Comparison of ENCODE assay signal across 16 cellular contexts in genomic region chr4:133921280-133922195, GRCh38.
DNase-seq lines count a peak whose midpoint lies in the region; ATAC-seq and TF ChIP-seq lines count a peak whose summit lies in the region.
"Had no signal": no experiment of that assay in that cellular context is flagged by ENCODE, and none has a peak within 500 bp of the region (broad histone marks: within the 10 kb centered on the region; RNA-seq: fewer than 3 reads in every experiment).

No MANE protein-coding gene starts in this region.

- TF ChIP-seq CTCF in fibroblast of mammary gland (conservative IDR thresholded peaks at IDR 0.05; ENCODE audit: control insufficient read depth, insufficient read depth, low read depth, low read length), result peak; percentile 28

- ATAC-seq in GM21447 (IDR thresholded peaks at IDR 0.05; ENCODE audit: unreplicated experiment) (no peak), HG03521 (IDR thresholded peaks at IDR 0.05; ENCODE audit: unreplicated experiment) (no peak)
- ATAC-seq in activated CD4-positive, alpha-beta T cell treated with anti-CD3 and anti-CD28 coated beads for 36 hours, result no peak
- ATAC-seq: lower lobe of right lung; stimulated activated memory B cell treated with anti-CD40 and anti-IgM and Interleukin-4, amounts not matched to agents 10 μg/mL and 1 μg/mL and 100 μg/mL, for 72 hours had no signal

- H3K4me3 Mint-ChIP-seq in activated CD4-positive, alpha-beta T cell treated with anti-CD3 and anti-CD28 coated beads for 36 hours, result no peak overlapping the region
- H3K4me3 Mint-ChIP-seq: CD14-positive monocyte; stimulated activated memory B cell treated with anti-CD40 and anti-IgM and Interleukin-4, amounts not matched to agents 10 μg/mL and 1 μg/mL and 100 μg/mL, for 72 hours had no signal

- H3K27me3 ChIP-seq in H7 (ENCODE audit: control insufficient read depth, insufficient read depth, low read length), result no peaks in the 10 kb centered on the region

- POLR2A ChIA-PET in activated CD4-positive, alpha-beta T cell treated with anti-CD3 and anti-CD28 coated beads for 36 hours (lab: Charles Lee), result no interaction called here

- no peaks in the 10 kb centered on the region for H3K4me1 Mint-ChIP-seq in activated CD4-positive, alpha-beta T cell treated with anti-CD3 and anti-CD28 coated beads for 36 hours
- H3K4me1 Mint-ChIP-seq: CD14-positive monocyte; stimulated activated memory B cell treated with anti-CD40 and anti-IgM and Interleukin-4, amounts not matched to agents 10 μg/mL and 1 μg/mL and 100 μg/mL, for 72 hours had no signal

- CTCF ChIA-PET in activated CD4-positive, alpha-beta T cell treated with anti-CD3 and anti-CD28 coated beads for 36 hours (lab: Charles Lee), result no interaction called here

- H3K36me3 Mint-ChIP-seq in activated CD4-positive, alpha-beta T cell treated with anti-CD3 and anti-CD28 coated beads for 36 hours (ENCODE audit: low read depth), result no peaks in the 10 kb centered on the region
- H3K36me3 Mint-ChIP-seq: CD14-positive monocyte; stimulated activated memory B cell treated with anti-CD40 and anti-IgM and Interleukin-4, amounts not matched to agents 10 μg/mL and 1 μg/mL and 100 μg/mL, for 72 hours had no signal

- H3K4me3 ChIP-seq in H7 (ENCODE audit: insufficient read depth, low read depth, low read length), result no peak overlapping the region
- no peak overlapping the region for H3K4me3 ChIP-seq in fibroblast of mammary gland (ENCODE audit: control insufficient read depth, low read depth, low read length)
- H3K4me3 ChIP-seq: lower lobe of right lung had no signal

- peaks cover 3% of the 10 kb centered on the region for H3K9me3 Mint-ChIP-seq in activated CD4-positive, alpha-beta T cell treated with anti-CD3 and anti-CD28 coated beads for 36 hours (ENCODE audit: low read depth)

- DNase-seq in Ammon's horn (ENCODE audit: low spot score), result peak; percentile 2
- peak; percentile 2 for DNase-seq in H7
- DNase-seq in OCI-M1 (lab: John Stamatoyannopoulos, UW), result peak; percentile 39
- DNase-seq in fibroblast of mammary gland (ENCODE audit: low read depth), result peak; percentile 29
- no peak for DNase-seq in midbrain (lab: John Stamatoyannopoulos, UW)
- no peak for DNase-seq in activated CD4-positive, alpha-beta T cell treated with anti-CD3 and anti-CD28 coated beads for 36 hours
- DNase-seq: activated effector memory CD4-positive, alpha-beta T cell treated with anti-CD3 and anti-CD28 coated beads, Interleukin-2, amount 50 U/mL, for 16 hours; cortex of kidney; KBM-7; lower lobe of right lung; NCI-H345; SHP77 treated with DMSO at 0.1 percent for 48 hours had no signal

- intact Hi-C loops in activated CD4-positive, alpha-beta T cell treated with anti-CD3 and anti-CD28 coated beads for 36 hours (cut with DNase I, micrococcal nuclease), result no loop called here

- no peaks in the 10 kb centered on the region for H3K27me3 Mint-ChIP-seq in activated CD4-positive, alpha-beta T cell treated with anti-CD3 and anti-CD28 coated beads for 36 hours
- H3K27me3 Mint-ChIP-seq: stimulated activated memory B cell treated with anti-CD40 and anti-IgM and Interleukin-4, amounts not matched to agents 10 μg/mL and 1 μg/mL and 100 μg/mL, for 72 hours had no signal

- no peaks in the 10 kb centered on the region for H3K36me3 ChIP-seq in H7 (replicated peaks; ENCODE audit: control insufficient read depth, insufficient read depth, low read length)
- H3K36me3 ChIP-seq: lower lobe of right lung had no signal

- no peak overlapping the region for H3K27ac Mint-ChIP-seq in activated CD4-positive, alpha-beta T cell treated with anti-CD3 and anti-CD28 coated beads for 36 hours
- H3K27ac Mint-ChIP-seq: CD14-positive monocyte; stimulated activated memory B cell treated with anti-CD40 and anti-IgM and Interleukin-4, amounts not matched to agents 10 μg/mL and 1 μg/mL and 100 μg/mL, for 72 hours had no signal

Comparison
In these comparisons a context has a peak if more than half of its experiments do, and no peak if none do; other contexts are left out.
1. DNase-seq: peak in Ammon's horn (single experiment), H7 (single experiment), OCI-M1 (single experiment) and fibroblast of mammary gland (single experiment); none in midbrain (single experiment) and activated CD4-positive, alpha-beta T cell treated with anti-CD3 and anti-CD28 coated beads for 36 hours (single experiment).